Comparison of ENCODE assay signal across 9 cellular contexts in genomic region chr9:13278023-13278367, GRCh38. TPM values are rescaled to one million over a fixed set of nuclear protein-coding genes. Genes with fewer than 3 reads are reported as not detected.
A peak's percentile ranks its signal among the peaks of the same experiment; 100 is the strongest.
DNase-seq lines count a peak whose midpoint lies in the region; ATAC-seq and TF ChIP-seq lines count a peak whose summit lies in the region.
"Had no signal": no experiment of that assay in that cellular context is flagged by ENCODE, and none has a peak within 500 bp of the region (broad histone marks: within the 10 kb centered on the region; RNA-seq: fewer than 3 reads in every experiment).

No MANE protein-coding gene starts in this region.

- peak; percentile 8 for DNase-seq in HEK293T (ENCODE audit: extremely low spot score)
- no peak for DNase-seq in astrocyte of the spinal cord (ENCODE audit: low read depth, low spot score)
- no peak for DNase-seq in GM10248 (ENCODE audit: extremely low spot score)
- DNase-seq in retina: no peak
- no peak for DNase-seq in activated CD8-positive, alpha-beta memory T cell treated with anti-CD3 and anti-CD28 coated beads, Interleukin-2, amount 10 ng/mL, durations not matched to agents 7 days and 5 days
- DNase-seq: stimulated activated naive B cell treated with anti-CD40 and anti-IgM and Interleukin-4, amounts not matched to agents 10 μg/mL and 1 μg/mL and 100 μg/mL, for 72 hours had no signal

- no peak overlapping the region for H3K27ac Mint-ChIP-seq in activated CD8-positive, alpha-beta memory T cell treated with anti-CD3 and anti-CD28 coated beads, Interleukin-2, amount 10 ng/mL, durations not matched to agents 7 days and 5 days
- H3K27ac Mint-ChIP-seq: stimulated activated naive B cell treated with anti-CD40 and anti-IgM and Interleukin-4, amounts not matched to agents 10 μg/mL and 1 μg/mL and 100 μg/mL, for 72 hours had no signal

- H3K27me3 ChIP-seq in iPS-20b (ENCODE audit: insufficient read depth, low read length): no peaks in the 10 kb centered on the region

- peak overlapping the region; percentile 88; the same call in 1 of the 2 replicates for H3K9ac ChIP-seq in iPS-20b (ENCODE audit: low read depth, low read length)

- peaks cover 10% of the 10 kb centered on the region for H3K4me1 ChIP-seq in iPS-20b (ENCODE audit: insufficient read depth, low read length)

- no peaks in the 10 kb centered on the region for H3K9me3 Mint-ChIP-seq in activated CD8-positive, alpha-beta memory T cell treated with anti-CD3 and anti-CD28 coated beads, Interleukin-2, amount 10 ng/mL, durations not matched to agents 7 days and 5 days (ENCODE audit: low read depth)

- CTCF ChIA-PET in HEK293T (lab: Yijun Ruan, JAX) (no interaction called here), GM10248 (lab: Yijun Ruan, JAX) (no interaction called here)
- CTCF ChIA-PET in activated CD8-positive, alpha-beta memory T cell treated with anti-CD3 and anti-CD28 coated beads, Interleukin-2, amount 10 ng/mL, durations not matched to agents 7 days and 5 days (lab: Charles Lee): no interaction called here

- H3K4me1 Mint-ChIP-seq in activated CD8-positive, alpha-beta memory T cell treated with anti-CD3 and anti-CD28 coated beads, Interleukin-2, amount 10 ng/mL, durations not matched to agents 7 days and 5 days: no peaks in the 10 kb centered on the region
- H3K4me1 Mint-ChIP-seq: stimulated activated naive B cell treated with anti-CD40 and anti-IgM and Interleukin-4, amounts not matched to agents 10 μg/mL and 1 μg/mL and 100 μg/mL, for 72 hours had no signal

- H3K4me3 ChIP-seq in astrocyte of the spinal cord (ENCODE audit: low read depth, low read length): peak overlapping the region; percentile 76
- peak overlapping the region; percentile 73 for H3K4me3 ChIP-seq in iPS-20b (ENCODE audit: low read length)
- H3K4me3 ChIP-seq in skin epidermis: peak overlapping the region; percentile 37 to 62 (median 52)

- in situ Hi-C loops in astrocyte of the spinal cord (cut with HindIII; ENCODE audit: low sequenced_read_pairs): no loop called here

- H3K27ac ChIP-seq in iPS-20b (ENCODE audit: low read length) (no peak overlapping the region), skin epidermis (peak overlapping the region in 16 of 21 experiments; percentile 58 to 92 (median 83))

- H3K36me3 ChIP-seq in iPS-20b (ENCODE audit: insufficient read depth, low read depth, low read length): no peaks in the 10 kb centered on the region

- POLR2A ChIA-PET in HEK293T (lab: Yijun Ruan, JAX): no interaction called here
- POLR2A ChIA-PET in GM10248 (lab: Yijun Ruan, JAX): no interaction called here

- H3K36me3 Mint-ChIP-seq in activated CD8-positive, alpha-beta memory T cell treated with anti-CD3 and anti-CD28 coated beads, Interleukin-2, amount 10 ng/mL, durations not matched to agents 7 days and 5 days: no peaks in the 10 kb centered on the region
- H3K36me3 Mint-ChIP-seq: stimulated activated naive B cell treated with anti-CD40 and anti-IgM and Interleukin-4, amounts not matched to agents 10 μg/mL and 1 μg/mL and 100 μg/mL, for 72 hours had no signal

- peaks cover 11% of the 10 kb centered on the region for H3K27me3 Mint-ChIP-seq in activated CD8-positive, alpha-beta memory T cell treated with anti-CD3 and anti-CD28 coated beads, Interleukin-2, amount 10 ng/mL, durations not matched to agents 7 days and 5 days

- TF ChIP-seq CTCF in astrocyte of the spinal cord (IDR thresholded peaks at IDR 0.05; ENCODE audit: low read depth, low read length): no peak
- TF ChIP-seq CTCF in GM10248 (IDR thresholded peaks at IDR 0.05; ENCODE audit: control extremely low read depth, extremely low read depth, low read depth, missing control alignments): no peak

- ATAC-seq in esophagus mucosa: no peak
- no peak for ATAC-seq in activated CD8-positive, alpha-beta memory T cell treated with anti-CD3 and anti-CD28 coated beads, Interleukin-2, amount 10 ng/mL, durations not matched to agents 7 days and 5 days
- ATAC-seq: stimulated activated naive B cell treated with anti-CD40 and anti-IgM and Interleukin-4, amounts not matched to agents 10 μg/mL and 1 μg/mL and 100 μg/mL, for 72 hours had no signal

- H3K9me3 ChIP-seq in iPS-20b (ENCODE audit: insufficient read depth, low read depth, low read length): no peaks in the 10 kb centered on the region

- no peak overlapping the region for H3K4me3 Mint-ChIP-seq in activated CD8-positive, alpha-beta memory T cell treated with anti-CD3 and anti-CD28 coated beads, Interleukin-2, amount 10 ng/mL, durations not matched to agents 7 days and 5 days

TF ChIP-seq in HEK293T, 16 proteins besides CTCF, POLR2A, EP300 and RAD21:
- TF ChIP-seq PKNOX1 (IDR thresholded peaks at IDR 0.05): no peak
- TF ChIP-seq L3MBTL2 (conservative IDR thresholded peaks at IDR 0.05): no peak
- no peak for TF ChIP-seq FOXK2 (IDR thresholded peaks at IDR 0.05)
- no peak for TF ChIP-seq SP1 (IDR thresholded peaks at IDR 0.05)
- no peak for TF ChIP-seq NFRKB (IDR thresholded peaks at IDR 0.05)
- no peak for TF ChIP-seq ELF4 (IDR thresholded peaks at IDR 0.05)

RNA-seq across cellular contexts. Expression of gene MPDZ, which starts 1.5 kb away (rescaled TPM):
- 2.2 TPM for total RNA-seq in esophagus mucosa
- total RNA-seq in activated CD8-positive, alpha-beta memory T cell treated with anti-CD3 and anti-CD28 coated beads, Interleukin-2, amount 10 ng/mL, durations not matched to agents 7 days and 5 days: not detected
